ENCODE assay signal across 8 cellular contexts in genomic region chr20:49668181-49668877, GRCh38. TPM values are rescaled to one million over a fixed set of nuclear protein-coding genes. Genes with fewer than 3 reads are reported as not detected.
A peak's percentile ranks its signal among the peaks of the same experiment; 100 is the strongest.
DNase-seq lines count a peak whose midpoint lies in the region; ATAC-seq, FAIRE-seq and TF ChIP-seq lines count a peak whose summit lies in the region.

No MANE protein-coding gene starts in this region.

- no peak overlapping the region for H3K4me3 ChIP-seq in Karpas-422 (ENCODE audit: low read length)
- peak overlapping the region; percentile 18 to 45 for H3K4me3 ChIP-seq in kidney (ENCODE audit: low read length in 2 of 2)

- H3K9me3 ChIP-seq in Karpas-422 (ENCODE audit: low read length) (no peaks in the 10 kb centered on the region), kidney (ENCODE audit: control insufficient read depth in 1 of 2, low read length in 2 of 2) (no peaks in the 10 kb centered on the region)

- H4K20me1 ChIP-seq in Karpas-422 (ENCODE audit: insufficient read depth, low read depth, low read length) = peaks cover 11% of the 10 kb centered on the region; the same call in 1 of the 2 replicates

- peak; percentile 71 for ATAC-seq in GM21447 (IDR thresholded peaks at IDR 0.05; ENCODE audit: unreplicated experiment)

- peak; percentile 91 for DNase-seq in CD1c-positive myeloid dendritic cell (ENCODE audit: extremely low spot score)
- DNase-seq in Karpas-422 = peak; percentile 56
- DNase-seq in activated CD8-positive, alpha-beta memory T cell treated with anti-CD3 and anti-CD28 coated beads, Interleukin-2, amount 50 U/mL, for 48 hours = peak; percentile 78
- peak; percentile 78 for DNase-seq in kidney
- DNase-seq in stimulated activated CD8-positive, alpha-beta memory T cell treated with anti-CD3 and anti-CD28 coated beads, Interleukin-7, amount 100 ng/mL, for 4 hours (ENCODE audit: low read depth in 2 of 2) = peak; percentile 71 to 74
- DNase-seq in NCI-H1694 treated with DMSO at 0.1 percent for 48 hours (lab: John Stamatoyannopoulos, UW) = no peak
- no peak for DNase-seq in DMS153 (lab: John Stamatoyannopoulos, UW)

- H3K4me1 ChIP-seq in Karpas-422 (ENCODE audit: low read length) = peaks cover 47% of the 10 kb centered on the region
- H3K4me1 ChIP-seq in kidney (ENCODE audit: control insufficient read depth in 1 of 2, insufficient read depth in 1 of 2, low read depth in 1 of 2, low read length in 2 of 2) = peaks cover 16 to 33% of the 10 kb centered on the region in 2 donors

- H3K4me2 ChIP-seq in Karpas-422 (ENCODE audit: low read depth, low read length, poor library complexity, severe bottlenecking) = peak overlapping the region; percentile 17

- H2AFZ ChIP-seq in Karpas-422 (ENCODE audit: low read length) = no peak overlapping the region

- H3K27ac ChIP-seq in Karpas-422 (ENCODE audit: low read length) (no peak overlapping the region), kidney (ENCODE audit: low read depth in 2 of 2, low read length in 2 of 2) (peak overlapping the region; percentile 52 to 81)

- FAIRE-seq in kidney (lab: Jason Lieb, UNC) = no peak

- no peaks in the 10 kb centered on the region for H3K79me2 ChIP-seq in Karpas-422 (ENCODE audit: low read length)

- no peaks in the 10 kb centered on the region for H3K36me3 ChIP-seq in Karpas-422 (ENCODE audit: insufficient read depth, low read length)
- H3K36me3 ChIP-seq in kidney (ENCODE audit: control insufficient read depth in 1 of 2, insufficient read depth in 2 of 2, low read length in 2 of 2) = no peaks in the 10 kb centered on the region

- H3K27me3 ChIP-seq in Karpas-422 (ENCODE audit: low read length) = 0 out of 2 replicates have a peak, but pooled peaks cover 2% of the 10 kb centered on the region

- no peak for TF ChIP-seq CTCF in kidney (IDR thresholded peaks at IDR 0.05; ENCODE audit: borderline replicate concordance, extremely low read depth, insufficient read depth)

- no peaks in the 10 kb centered on the region for H3K9me2 ChIP-seq in Karpas-422 (replicated peaks; ENCODE audit: insufficient read depth, low read length)

- intact Hi-C loops in kidney (cut with DNase I) = no loop called here

- H3K9ac ChIP-seq in Karpas-422 (ENCODE audit: low read length) = no peak overlapping the region
- peak overlapping the region in 1 of 2 donors; percentile 44 for H3K9ac ChIP-seq in kidney (ENCODE audit: low read length in 2 of 2)

RNA-seq across cellular contexts. Expression of gene B4GALT5, which starts 45.3 kb away (rescaled TPM):
- total RNA-seq in Karpas-422 (2014; rRNA removed; shearing (Covaris generic); ENCODE audit: low replicate concordance) = 2.6 and 3.7 TPM in 2 replicates
- total RNA-seq in kidney = 73.3 TPM
- polyA plus RNA-seq in kidney (ENCODE audit: insufficient read depth, low read depth, low replicate concordance) = 21.4 TPM

Comparison
In these comparisons a context has a peak if more than half of its experiments do, and no peak if none do; other contexts are left out.
1. DNase-seq: peak in CD1c-positive myeloid dendritic cell (single experiment), Karpas-422 (single experiment), activated CD8-positive, alpha-beta memory T cell treated with anti-CD3 and anti-CD28 coated beads, Interleukin-2, amount 50 U/mL, for 48 hours (single experiment), kidney (single experiment) and stimulated activated CD8-positive, alpha-beta memory T cell treated with anti-CD3 and anti-CD28 coated beads, Interleukin-7, amount 100 ng/mL, for 4 hours (2 of 2); none in NCI-H1694 treated with DMSO at 0.1 percent for 48 hours (single experiment) and DMS153 (single experiment).
2. RNA of gene B4GALT5, which starts 45.3 kb away (total RNA-seq): 73.3 TPM in kidney (single experiment); 2.6 to 3.7 TPM in Karpas-422; every median in the first group is over 10 times any median in the second.